Comparison of ENCODE assay signal across 8 cellular contexts in genomic region chr17:82292251-82293154, GRCh38. TPM values are rescaled to one million over a fixed set of nuclear protein-coding genes. Genes with fewer than 3 reads are reported as not detected.
A peak's percentile ranks its signal among the peaks of the same experiment; 100 is the strongest.
DNase-seq lines count a peak whose midpoint lies in the region; ATAC-seq and TF ChIP-seq lines count a peak whose summit lies in the region.

No MANE protein-coding gene starts in this region.

- H3K4me1 Mint-ChIP-seq in progenitor cell of endocrine pancreas (ENCODE audit: low read depth), result peaks cover 32% of the 10 kb centered on the region

- TF ChIP-seq CTCF in progenitor cell of endocrine pancreas (IDR thresholded peaks at IDR 0.05; ENCODE audit: unreplicated experiment), result no peak

- no peaks in the 10 kb centered on the region for H3K9me3 Mint-ChIP-seq in progenitor cell of endocrine pancreas (ENCODE audit: low read depth)

- H3K4me3 Mint-ChIP-seq in progenitor cell of endocrine pancreas (ENCODE audit: low read depth), result peak overlapping the region; percentile 74

- peak; percentile 93 for ATAC-seq in HG02884 (IDR thresholded peaks at IDR 0.05; ENCODE audit: unreplicated experiment)
- peak; percentile 94 for ATAC-seq in left ventricle myocardium superior

- H3K27me3 Mint-ChIP-seq in progenitor cell of endocrine pancreas, result no peaks in the 10 kb centered on the region

- peak; percentile 89 for TF ChIP-seq POLR2A in GM15510 (IDR thresholded peaks at IDR 0.05; ENCODE audit: borderline replicate concordance, extremely low read depth, insufficient read length)

- H3K36me3 Mint-ChIP-seq in progenitor cell of endocrine pancreas (ENCODE audit: insufficient read depth), result no peaks in the 10 kb centered on the region

- DNase-seq in NCI-H146 treated with DMSO at 0.1 percent for 48 hours (lab: John Stamatoyannopoulos, UW; ENCODE audit: unreplicated experiment) (peak; percentile 99), T-helper 1 cell (peak; percentile 79 to 97 (median 89)), amygdala (lab: John Stamatoyannopoulos, UW) (peak; percentile 52 to 98 (median 93)), left ventricle myocardium superior (peak; percentile 97), progenitor cell of endocrine pancreas (ENCODE audit: low spot score, unreplicated experiment) (peak; percentile 90), ureter (ENCODE audit: low spot score) (peak; percentile 96)

- H3K27ac Mint-ChIP-seq in progenitor cell of endocrine pancreas, result peak overlapping the region; percentile 95

- intact Hi-C loops in left ventricle myocardium superior (cut with micrococcal nuclease), result no loop called here

RNA-seq across cellular contexts. Expression of gene CSNK1D, which starts 19.0 kb away (rescaled TPM):
- total RNA-seq in left ventricle myocardium superior (64.4 TPM), progenitor cell of endocrine pancreas (224 and 227 TPM in 2 replicates), ureter (170 TPM)

RNA-seq across cellular contexts. Expression of gene CD7, which starts 24.9 kb away (rescaled TPM):
- 0.64 TPM for total RNA-seq in left ventricle myocardium superior
- 0.31 and 0.46 TPM in 2 replicates for total RNA-seq in progenitor cell of endocrine pancreas
- 3.4 TPM for total RNA-seq in ureter

RNA-seq across cellular contexts. Expression of gene SECTM1, which starts 41.1 kb away (rescaled TPM):
- total RNA-seq in left ventricle myocardium superior, result 5.5 TPM
- not detected in 2 replicates for total RNA-seq in progenitor cell of endocrine pancreas
- 12.6 TPM for total RNA-seq in ureter

Comparison
In these comparisons a context has a peak if more than half of its experiments do, and no peak if none do; other contexts are left out.
1. Peak in every context shown above with its lines: DNase-seq and ATAC-seq.